Comparison of ENCODE assay signal across 21 cellular contexts in genomic region chr1:60886090-60886489, GRCh38.
A peak's percentile ranks its signal among the peaks of the same experiment; 100 is the strongest.
DNase-seq lines count a peak whose midpoint lies in the region; ATAC-seq and TF ChIP-seq lines count a peak whose summit lies in the region.
"Had no signal": no experiment of that assay in that cellular context is flagged by ENCODE, and none has a peak within 500 bp of the region (broad histone marks: within the 10 kb centered on the region; RNA-seq: fewer than 3 reads in every experiment).

No MANE protein-coding gene starts in this region.

- dilution Hi-C loops in IMR-90 (cut with HindIII; ENCODE audit: low sequenced_read_pairs, unreplicated experiment), result no loop called here

- H2BK20ac ChIP-seq in IMR-90 (ENCODE audit: low read depth, low read length), result no peak overlapping the region

- TF ChIP-seq CTCF in IMR-90 (conservative IDR thresholded peaks at IDR 0.05; ENCODE audit: low read depth, low read length) (no peak), WTC11 (IDR thresholded peaks at IDR 0.05) (no peak), parathyroid adenoma (IDR thresholded peaks at IDR 0.05) (no peak)
- no peak for TF ChIP-seq CTCF in activated CD8-positive, alpha-beta T cell treated with anti-CD3 and anti-CD28 coated beads for 36 hours (IDR thresholded peaks at IDR 0.05)

- no peaks in the 10 kb centered on the region for H3K27me3 Mint-ChIP-seq in WTC11 (ENCODE audit: low read depth)
- peaks cover 10% of the 10 kb centered on the region for H3K27me3 Mint-ChIP-seq in activated CD8-positive, alpha-beta T cell treated with anti-CD3 and anti-CD28 coated beads for 36 hours
- H3K27me3 Mint-ChIP-seq: B cell had no signal

- H3K9me1 ChIP-seq in IMR-90 (ENCODE audit: insufficient read depth, low read length), result no peaks in the 10 kb centered on the region

- H3K27me3 ChIP-seq in IMR-90 (ENCODE audit: control insufficient read depth, insufficient read depth, low read length), result no peaks in the 10 kb centered on the region
- H3K27me3 ChIP-seq in parathyroid adenoma (ENCODE audit: control insufficient read depth, insufficient read depth, low read length), result no peaks in the 10 kb centered on the region

- no peaks in the 10 kb centered on the region for H3K79me1 ChIP-seq in IMR-90 (ENCODE audit: low read depth in 1 of 2, low read length in 2 of 2)

- H4K5ac ChIP-seq in IMR-90 (ENCODE audit: low read depth, low read length), result no peak overlapping the region

- no peak overlapping the region for H3K23ac ChIP-seq in IMR-90 (ENCODE audit: low read depth, low read length)

- H2AFZ ChIP-seq in IMR-90 (replicated peaks; ENCODE audit: low read length, poor library complexity) (no peak overlapping the region), parathyroid adenoma (peak overlapping the region; percentile 13)

- H2BK15ac ChIP-seq in IMR-90 (ENCODE audit: low read depth, low read length), result no peak overlapping the region

- CTCF ChIA-PET in IMR-90 (lab: Yijun Ruan, JAX) (no interaction called here), WTC11 (lab: Charles Lee) (interaction anchor here (1.4 kb wide), 1 partner anchor 39 kb away, joined by 3 read pairs; no protein-coding TSS in a partner anchor)
- CTCF ChIA-PET in activated CD8-positive, alpha-beta T cell treated with anti-CD3 and anti-CD28 coated beads for 36 hours (lab: Charles Lee), result no interaction called here

- H3K27ac Mint-ChIP-seq in WTC11, result peak overlapping the region; percentile 73
- H3K27ac Mint-ChIP-seq in activated CD8-positive, alpha-beta T cell treated with anti-CD3 and anti-CD28 coated beads for 36 hours, result no peak overlapping the region
- H3K27ac Mint-ChIP-seq: B cell; CD8-positive, alpha-beta T cell had no signal

- H4K91ac ChIP-seq in IMR-90 (ENCODE audit: insufficient read depth, low read depth, low read length), result no peak overlapping the region

- DNase-seq in IMR-90 (no peak), WTC11 (ENCODE audit: low spot score) (no peak), hippocampal formation (lab: John Stamatoyannopoulos, UW) (no peak)
- DNase-seq in activated CD8-positive, alpha-beta T cell treated with anti-CD3 and anti-CD28 coated beads for 36 hours, result no peak
- DNase-seq: Caco-2; CD8-positive, alpha-beta T cell; Karpas-422; NCI-H1105; NCI-H1436 treated with DMSO at 0.1 percent for 48 hours; NCI-H1930; NCI-H2107; NCI-H774; NK-92 treated with Interleukin-12 subunit alpha and Interleukin-12 subunit beta, amount 100 ng/mL, for 24 hours; PC-3 had no signal

- H2AK9ac ChIP-seq in IMR-90 (replicated peaks; ENCODE audit: low read depth, low read length, poor library complexity), result no peak overlapping the region

- H3K18ac ChIP-seq in IMR-90 (ENCODE audit: low read depth, low read length), result no peak overlapping the region

- no peak overlapping the region for H3K14ac ChIP-seq in IMR-90 (replicated peaks; ENCODE audit: low read depth, low read length)

- H3K4me2 ChIP-seq in IMR-90 (ENCODE audit: low read depth, low read length) (no peak overlapping the region), parathyroid adenoma (ENCODE audit: low read length) (peak overlapping the region; percentile 62)

- no peaks in the 10 kb centered on the region for H3K9me3 ChIP-seq in IMR-90 (ENCODE audit: control insufficient read depth, insufficient read depth, low read length)
- H3K9me3 ChIP-seq in mesodermal cell (ENCODE audit: control insufficient read depth, low read length), result no peaks in the 10 kb centered on the region
- H3K9me3 ChIP-seq in parathyroid adenoma (ENCODE audit: control insufficient read depth, low read length), result no peaks in the 10 kb centered on the region
- H3K9me3 ChIP-seq: Caco-2 had no signal

- TF ChIP-seq POLR2A in IMR-90 (IDR thresholded peaks at IDR 0.05; ENCODE audit: low read depth, low read length), result no peak

- H3K9me3 Mint-ChIP-seq in WTC11, result no peaks in the 10 kb centered on the region
- no peaks in the 10 kb centered on the region for H3K9me3 Mint-ChIP-seq in activated CD8-positive, alpha-beta T cell treated with anti-CD3 and anti-CD28 coated beads for 36 hours
- H3K9me3 Mint-ChIP-seq: CD8-positive, alpha-beta T cell had no signal

- no peak overlapping the region for H3K4ac ChIP-seq in IMR-90 (ENCODE audit: low read depth, low read length)

- H2BK120ac ChIP-seq in IMR-90 (ENCODE audit: low read depth, low read length), result no peak overlapping the region

- no peak for ATAC-seq in IMR-90 (ENCODE audit: low read depth)
- no peak for ATAC-seq in WTC11
- ATAC-seq in HG02798 (IDR thresholded peaks at IDR 0.05; ENCODE audit: poor library complexity, unreplicated experiment), result no peak
- no peak for ATAC-seq in HG03095 (IDR thresholded peaks at IDR 0.05; ENCODE audit: unreplicated experiment)
- no peak for ATAC-seq in activated CD8-positive, alpha-beta T cell treated with anti-CD3 and anti-CD28 coated beads for 36 hours
- ATAC-seq: CD8-positive, alpha-beta T cell; GM12878; PC-3 had no signal

- POLR2A ChIA-PET in IMR-90 (lab: Charles Lee; ENCODE audit: unreplicated experiment) (no interaction called here), WTC11 (lab: Charles Lee) (no interaction called here)
- POLR2A ChIA-PET in activated CD8-positive, alpha-beta T cell treated with anti-CD3 and anti-CD28 coated beads for 36 hours (lab: Charles Lee), result no interaction called here

- no peaks in the 10 kb centered on the region for H3K36me3 Mint-ChIP-seq in WTC11
- H3K36me3 Mint-ChIP-seq in activated CD8-positive, alpha-beta T cell treated with anti-CD3 and anti-CD28 coated beads for 36 hours (ENCODE audit: low read depth), result no peaks in the 10 kb centered on the region
- H3K36me3 Mint-ChIP-seq: CD8-positive, alpha-beta T cell had no signal

- WGBS in IMR-90 (ENCODE audit: extremely low coverage in 2 of 2, insufficient read length in 1 of 2), 2 experiments, result no CpG with 5 or more reads among the region's 1 CpG
- WGBS in mesodermal cell (ENCODE audit: insufficient coverage in 2 of 2), 2 experiments, result 80% methylated on average over 1 of the region's 1 CpG; no CpG with 5 or more reads in 1 of the 2 experiments

- in situ Hi-C loops in IMR-90 (cut with MboI; ENCODE audit: low sequenced_read_pairs), result no loop called here

- intact Hi-C loops in IMR-90 (cut with micrococcal nuclease), result no loop called here
- intact Hi-C loops in activated CD8-positive, alpha-beta T cell treated with anti-CD3 and anti-CD28 coated beads for 36 hours (cut with micrococcal nuclease), result no loop called here

- H3K27ac ChIP-seq in IMR-90 (ENCODE audit: insufficient read depth, low read length) (no peak overlapping the region), mesodermal cell (ENCODE audit: low read depth, low read length, severe bottlenecking) (peak overlapping the region; percentile 81), parathyroid adenoma (peak overlapping the region; percentile 95)
- H3K27ac ChIP-seq: C4-2B had no signal

- no peak overlapping the region for H4K8ac ChIP-seq in IMR-90 (ENCODE audit: low read depth in 2 of 2, low read length in 2 of 2)

- H2BK5ac ChIP-seq in IMR-90 (ENCODE audit: low read depth, low read length, poor library complexity, severe bottlenecking), result no peak overlapping the region

- BruUV-seq in IMR-90 (replicated peaks; lab: Mats Ljungman, UMichigan), result no TSS peak

- H3K9ac ChIP-seq in IMR-90 (ENCODE audit: low read depth, low read length) (no peak overlapping the region), parathyroid adenoma (no peak overlapping the region)

- H3K36me3 ChIP-seq in IMR-90 (ENCODE audit: control insufficient read depth, insufficient read depth, low read length), result no peaks in the 10 kb centered on the region
- H3K36me3 ChIP-seq in mesodermal cell (ENCODE audit: control insufficient read depth, insufficient read depth, low read length), result no peaks in the 10 kb centered on the region
- H3K36me3 ChIP-seq in parathyroid adenoma (ENCODE audit: control insufficient read depth, insufficient read depth, low read length), result no peaks in the 10 kb centered on the region

- H3K4me1 ChIP-seq in IMR-90 (ENCODE audit: control insufficient read depth, insufficient read depth, low read length), result no peaks in the 10 kb centered on the region
- peaks cover 21% of the 10 kb centered on the region for H3K4me1 ChIP-seq in mesodermal cell (ENCODE audit: control insufficient read depth, insufficient read depth, low read length, poor library complexity, severe bottlenecking)
- H3K4me1 ChIP-seq in parathyroid adenoma, result peaks cover 29% of the 10 kb centered on the region
- H3K4me1 ChIP-seq: Caco-2 had no signal

- H3K56ac ChIP-seq in IMR-90 (ENCODE audit: extremely low read depth, insufficient read depth, low read length), result no peak overlapping the region

- no peak overlapping the region for H3K4me3 Mint-ChIP-seq in WTC11
- no peak overlapping the region for H3K4me3 Mint-ChIP-seq in activated CD8-positive, alpha-beta T cell treated with anti-CD3 and anti-CD28 coated beads for 36 hours
- H3K4me3 Mint-ChIP-seq: B cell; CD8-positive, alpha-beta T cell had no signal

- H3K4me3 ChIP-seq in IMR-90 (ENCODE audit: insufficient read depth, low read depth, low read length), result no peak overlapping the region
- H3K4me3 ChIP-seq in mesodermal cell (ENCODE audit: extremely low read depth, insufficient read depth, low read length, poor library complexity, severe bottlenecking), result no peak overlapping the region
- H3K4me3 ChIP-seq in parathyroid adenoma (ENCODE audit: low read depth, low read length), result peak overlapping the region; percentile 50
- H3K4me3 ChIP-seq: GM12878 had no signal

- no peak for TF ChIP-seq RAD21 in IMR-90 (IDR thresholded peaks at IDR 0.05; ENCODE audit: low read length)

- H3K4me1 Mint-ChIP-seq in WTC11, result peaks cover 34% of the 10 kb centered on the region
- no peaks in the 10 kb centered on the region for H3K4me1 Mint-ChIP-seq in activated CD8-positive, alpha-beta T cell treated with anti-CD3 and anti-CD28 coated beads for 36 hours (ENCODE audit: low read depth)
- H3K4me1 Mint-ChIP-seq: B cell had no signal

- H3K79me2 ChIP-seq in parathyroid adenoma, result no peaks in the 10 kb centered on the region

- H2AK5ac ChIP-seq in IMR-90 (ENCODE audit: low read depth, low read length), result no peak overlapping the region

- no peaks in the 10 kb centered on the region for H4K20me1 ChIP-seq in IMR-90 (ENCODE audit: insufficient read depth, low read length)

TF ChIP-seq in IMR-90, 13 proteins besides CTCF, POLR2A, EP300 and RAD21:
- TF ChIP-seq MAFK (IDR thresholded peaks at IDR 0.05; ENCODE audit: low read depth, low read length) (peak; percentile 63), NFE2L2 (IDR thresholded peaks at IDR 0.05; ENCODE audit: low read depth, low read length) (no peak), MXI1 (IDR thresholded peaks at IDR 0.05; ENCODE audit: borderline replicate concordance, low read depth, low read length) (no peak)
TF ChIP-seq in IMR-90: peak in this region for 1.

TF ChIP-seq in WTC11, 78 proteins besides CTCF, POLR2A, EP300 and RAD21 (continues in another document):
- no peak for TF ChIP-seq E2F5 (CRISPR knock-in tag; IDR thresholded peaks at IDR 0.05)
- TF ChIP-seq ZNF317 (CRISPR knock-in tag; IDR thresholded peaks at IDR 0.05; ENCODE audit: borderline replicate concordance, low read depth), result no peak
- no peak for TF ChIP-seq ZNF416 (CRISPR knock-in tag; IDR thresholded peaks at IDR 0.05)
